ENCODE assay signal across 21 cellular contexts in genomic region chr13:40506592-40507446, GRCh38.
DNase-seq lines count a peak whose midpoint lies in the region; ATAC-seq, FAIRE-seq and TF ChIP-seq lines count a peak whose summit lies in the region.
"Had no signal": no experiment of that assay in that cellular context is flagged by ENCODE, and none has a peak within 500 bp of the region (broad histone marks: within the 10 kb centered on the region; RNA-seq: fewer than 3 reads in every experiment).

No MANE protein-coding gene starts in this region.

- H3K27ac Mint-ChIP-seq in CD4-positive, CD25-positive, alpha-beta regulatory T cell = peak overlapping the region in 2 of 3 donors; percentile 71 to 79
- peak overlapping the region; percentile 29 to 66 for H3K27ac Mint-ChIP-seq in T-cell
- peak overlapping the region; percentile 21 for H3K27ac Mint-ChIP-seq in neural progenitor cell
- H3K27ac Mint-ChIP-seq: GM23338, IgD-negative memory B cell had no signal

- CTCF ChIA-PET in T-cell (lab: Charles Lee) = no interaction called here
- CTCF ChIA-PET in GM10248 (lab: Yijun Ruan, JAX) = no interaction called here

- no peaks in the 10 kb centered on the region for H3K9me3 ChIP-seq in CD4-positive, CD25-positive, alpha-beta regulatory T cell (ENCODE audit: control insufficient read depth in 2 of 2, low read length in 2 of 2)
- no peaks in the 10 kb centered on the region for H3K9me3 ChIP-seq in neural progenitor cell (ENCODE audit: low read depth)

- H3K79me2 ChIP-seq in neural progenitor cell (ENCODE audit: low read depth) = no peaks in the 10 kb centered on the region

- no peaks in the 10 kb centered on the region for H3K27me3 ChIP-seq in CD4-positive, CD25-positive, alpha-beta regulatory T cell (ENCODE audit: control insufficient read depth, insufficient read depth, low read length)
- H3K27me3 ChIP-seq in neural progenitor cell = no peaks in the 10 kb centered on the region

- no peak overlapping the region for H2AFZ ChIP-seq in neural progenitor cell (replicated peaks)
- H2AFZ ChIP-seq: GM23338 had no signal

- H3K9me3 Mint-ChIP-seq in CD4-positive, CD25-positive, alpha-beta regulatory T cell = no peaks in the 10 kb centered on the region
- H3K9me3 Mint-ChIP-seq in T-cell (no peaks in the 10 kb centered on the region), neural progenitor cell (peaks cover 4% of the 10 kb centered on the region)
- H3K9me3 Mint-ChIP-seq: GM23338 had no signal

- H3K4me3 ChIP-seq in CD4-positive, CD25-positive, alpha-beta regulatory T cell (ENCODE audit: low read depth, low read length) = no peak overlapping the region
- H3K4me3 ChIP-seq in neural progenitor cell = no peak overlapping the region
- H3K4me3 ChIP-seq: GM23338 had no signal

- no peak for DNase-seq in CD4-positive, CD25-positive, alpha-beta regulatory T cell
- no peak for DNase-seq in T-cell
- DNase-seq in glomerular endothelial cell (ENCODE audit: extremely low read depth, low read depth, low spot score) = peak; percentile 81
- no peak for DNase-seq in neural progenitor cell (ENCODE audit: low spot score)
- DNase-seq in activated T-cell treated with anti-CD3 and anti-CD28 coated beads, Interleukin-2, amount 50 U/mL, for 1 hour = no peak
- DNase-seq in GM19239 (ENCODE audit: insufficient read length, low spot score) = no peak
- no peak for DNase-seq in GM10248 (ENCODE audit: extremely low spot score)
- DNase-seq: C1 segment of cervical spinal cord, COR-L47, DMS 273 treated with DMSO at 0.1 percent for 48 hours, DND-41, HCEC 1CT, Karpas-422, NCI-H1417 treated with DMSO at 0.1 percent for 48 hours, NCI-H187 treated with DMSO at 0.1 percent for 48 hours, NCI-H226, NCI-H524, PC-3 had no signal

- no peaks in the 10 kb centered on the region for H3K36me3 Mint-ChIP-seq in CD4-positive, CD25-positive, alpha-beta regulatory T cell
- H3K36me3 Mint-ChIP-seq in T-cell (no peaks in the 10 kb centered on the region), neural progenitor cell (no peaks in the 10 kb centered on the region)

- no peak overlapping the region for H3K27ac ChIP-seq in CD4-positive, CD25-positive, alpha-beta regulatory T cell (ENCODE audit: insufficient read depth, low read length, poor library complexity, severe bottlenecking)
- no peak overlapping the region for H3K27ac ChIP-seq in neural progenitor cell
- H3K27ac ChIP-seq: RWPE1 had no signal

- no peaks in the 10 kb centered on the region for H3K36me3 ChIP-seq in CD4-positive, CD25-positive, alpha-beta regulatory T cell (ENCODE audit: control insufficient read depth, insufficient read depth, low read length)
- no peaks in the 10 kb centered on the region for H3K36me3 ChIP-seq in neural progenitor cell

- peaks cover 15% of the 10 kb centered on the region for H3K4me1 ChIP-seq in CD4-positive, CD25-positive, alpha-beta regulatory T cell (ENCODE audit: control insufficient read depth, insufficient read depth, low read length, poor library complexity, severe bottlenecking)
- no peaks in the 10 kb centered on the region for H3K4me1 ChIP-seq in neural progenitor cell

- H3K4me1 Mint-ChIP-seq in CD4-positive, CD25-positive, alpha-beta regulatory T cell = peaks cover 16 to 69% (median 38%) of the 10 kb centered on the region in 4 donors
- H3K4me1 Mint-ChIP-seq in T-cell = peaks cover 43 to 65% (median 47%) of the 10 kb centered on the region in 3 donors
- H3K4me1 Mint-ChIP-seq in neural progenitor cell = peaks cover 9% of the 10 kb centered on the region
- H3K4me1 Mint-ChIP-seq: GM23338 had no signal

- no peaks in the 10 kb centered on the region for H3K27me3 Mint-ChIP-seq in CD4-positive, CD25-positive, alpha-beta regulatory T cell
- H3K27me3 Mint-ChIP-seq in T-cell (no peaks in the 10 kb centered on the region), neural progenitor cell (ENCODE audit: insufficient read depth, low read depth) (peaks cover 7% of the 10 kb centered on the region)
- H3K27me3 Mint-ChIP-seq: IgD-negative memory B cell had no signal

- no peak overlapping the region for H3K4me3 Mint-ChIP-seq in CD4-positive, CD25-positive, alpha-beta regulatory T cell
- peak overlapping the region in 1 of 3 donors; percentile 58 for H3K4me3 Mint-ChIP-seq in T-cell
- H3K4me3 Mint-ChIP-seq in neural progenitor cell = no peak overlapping the region
- H3K4me3 Mint-ChIP-seq: GM23338, IgD-negative memory B cell had no signal

- no peak overlapping the region for H3K4me2 ChIP-seq in neural progenitor cell
- H3K4me2 ChIP-seq: GM23338 had no signal

- POLR2A ChIA-PET in T-cell (lab: Charles Lee) (interaction anchor here in 1 of 2 donors (0.5 kb wide), 1 partner anchor 21 kb away, joined by 3 read pairs; no protein-coding TSS in a partner anchor), GM10248 (lab: Yijun Ruan, JAX) (no interaction called here)

- no peaks in the 10 kb centered on the region for H3F3A ChIP-seq in neural progenitor cell (ENCODE audit: low read depth)

- no peak for FAIRE-seq in GM19239 (lab: Jason Lieb, UNC)

- ATAC-seq in CD4-positive, CD25-positive, alpha-beta regulatory T cell (ENCODE audit: low read depth in 2 of 2) = no peak
- ATAC-seq in T-cell (replicated peaks in 1 of 4) = peak in 2 of 4 experiments; percentile 40 to 54
- ATAC-seq: GM23338, PC-3 had no signal

- H4K20me1 ChIP-seq in neural progenitor cell (ENCODE audit: low read depth) = no peaks in the 10 kb centered on the region

- H3K9ac ChIP-seq in neural progenitor cell = no peak overlapping the region

- TF ChIP-seq CTCF in neural progenitor cell (IDR thresholded peaks at IDR 0.05) (no peak), GM10248 (IDR thresholded peaks at IDR 0.05; ENCODE audit: control extremely low read depth, extremely low read depth, low read depth, missing control alignments) (no peak)

Comparison
In these comparisons a context has a peak if more than half of its experiments do, and no peak if none do; other contexts are left out.
1. H3K27ac Mint-ChIP-seq: peak in every context shown above with its lines; median percentile 75 in CD4-positive, CD25-positive, alpha-beta regulatory T cell; 48 in T-cell; 21 in neural progenitor cell.